ENCODE assay signal across 1 cellular context in the genomic region with DNA sequence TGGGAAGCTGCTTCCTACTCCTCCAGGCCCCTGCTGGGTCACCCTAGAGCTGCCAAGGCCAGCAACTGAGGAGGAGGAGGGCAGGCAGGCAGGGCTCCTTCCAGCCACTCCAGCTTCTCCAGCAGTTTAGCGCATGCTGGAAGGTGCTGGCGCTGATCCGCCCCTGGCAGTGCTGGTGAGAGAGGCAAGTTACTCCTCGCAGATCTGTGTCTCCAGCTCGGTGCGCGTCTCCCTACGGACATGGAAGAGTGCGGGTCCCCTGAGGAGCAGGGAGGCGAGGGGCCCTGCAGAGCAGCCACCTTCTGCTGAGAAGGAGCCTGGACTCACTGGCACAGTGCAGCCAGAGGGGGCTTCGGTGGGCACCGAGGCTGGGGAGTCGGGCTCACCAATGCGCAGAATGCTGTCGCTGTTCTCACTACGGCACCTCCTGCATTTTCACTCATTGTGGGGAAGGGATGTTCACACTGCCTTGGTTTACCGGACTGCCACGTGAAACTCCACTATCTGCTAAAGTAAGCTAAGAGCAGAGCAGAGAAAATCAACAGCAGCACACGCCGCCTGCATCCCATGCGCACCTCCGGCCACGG.
TF ChIP-seq lines count a peak whose summit lies in the region.

No MANE protein-coding gene starts in this region.

TF ChIP-seq in GM23338, 12 proteins besides CTCF, POLR2A, EP300 and RAD21 (continued from another document):
- TF ChIP-seq ZNF114 (CRISPR knock-in tag; IDR thresholded peaks at IDR 0.05) (no peak), ZNF331 (CRISPR knock-in tag; IDR thresholded peaks at IDR 0.05; ENCODE audit: low read depth) (no peak), JUNB (IDR thresholded peaks at IDR 0.05; ENCODE audit: unreplicated experiment) (no peak)
- TF ChIP-seq, protein P1, sequence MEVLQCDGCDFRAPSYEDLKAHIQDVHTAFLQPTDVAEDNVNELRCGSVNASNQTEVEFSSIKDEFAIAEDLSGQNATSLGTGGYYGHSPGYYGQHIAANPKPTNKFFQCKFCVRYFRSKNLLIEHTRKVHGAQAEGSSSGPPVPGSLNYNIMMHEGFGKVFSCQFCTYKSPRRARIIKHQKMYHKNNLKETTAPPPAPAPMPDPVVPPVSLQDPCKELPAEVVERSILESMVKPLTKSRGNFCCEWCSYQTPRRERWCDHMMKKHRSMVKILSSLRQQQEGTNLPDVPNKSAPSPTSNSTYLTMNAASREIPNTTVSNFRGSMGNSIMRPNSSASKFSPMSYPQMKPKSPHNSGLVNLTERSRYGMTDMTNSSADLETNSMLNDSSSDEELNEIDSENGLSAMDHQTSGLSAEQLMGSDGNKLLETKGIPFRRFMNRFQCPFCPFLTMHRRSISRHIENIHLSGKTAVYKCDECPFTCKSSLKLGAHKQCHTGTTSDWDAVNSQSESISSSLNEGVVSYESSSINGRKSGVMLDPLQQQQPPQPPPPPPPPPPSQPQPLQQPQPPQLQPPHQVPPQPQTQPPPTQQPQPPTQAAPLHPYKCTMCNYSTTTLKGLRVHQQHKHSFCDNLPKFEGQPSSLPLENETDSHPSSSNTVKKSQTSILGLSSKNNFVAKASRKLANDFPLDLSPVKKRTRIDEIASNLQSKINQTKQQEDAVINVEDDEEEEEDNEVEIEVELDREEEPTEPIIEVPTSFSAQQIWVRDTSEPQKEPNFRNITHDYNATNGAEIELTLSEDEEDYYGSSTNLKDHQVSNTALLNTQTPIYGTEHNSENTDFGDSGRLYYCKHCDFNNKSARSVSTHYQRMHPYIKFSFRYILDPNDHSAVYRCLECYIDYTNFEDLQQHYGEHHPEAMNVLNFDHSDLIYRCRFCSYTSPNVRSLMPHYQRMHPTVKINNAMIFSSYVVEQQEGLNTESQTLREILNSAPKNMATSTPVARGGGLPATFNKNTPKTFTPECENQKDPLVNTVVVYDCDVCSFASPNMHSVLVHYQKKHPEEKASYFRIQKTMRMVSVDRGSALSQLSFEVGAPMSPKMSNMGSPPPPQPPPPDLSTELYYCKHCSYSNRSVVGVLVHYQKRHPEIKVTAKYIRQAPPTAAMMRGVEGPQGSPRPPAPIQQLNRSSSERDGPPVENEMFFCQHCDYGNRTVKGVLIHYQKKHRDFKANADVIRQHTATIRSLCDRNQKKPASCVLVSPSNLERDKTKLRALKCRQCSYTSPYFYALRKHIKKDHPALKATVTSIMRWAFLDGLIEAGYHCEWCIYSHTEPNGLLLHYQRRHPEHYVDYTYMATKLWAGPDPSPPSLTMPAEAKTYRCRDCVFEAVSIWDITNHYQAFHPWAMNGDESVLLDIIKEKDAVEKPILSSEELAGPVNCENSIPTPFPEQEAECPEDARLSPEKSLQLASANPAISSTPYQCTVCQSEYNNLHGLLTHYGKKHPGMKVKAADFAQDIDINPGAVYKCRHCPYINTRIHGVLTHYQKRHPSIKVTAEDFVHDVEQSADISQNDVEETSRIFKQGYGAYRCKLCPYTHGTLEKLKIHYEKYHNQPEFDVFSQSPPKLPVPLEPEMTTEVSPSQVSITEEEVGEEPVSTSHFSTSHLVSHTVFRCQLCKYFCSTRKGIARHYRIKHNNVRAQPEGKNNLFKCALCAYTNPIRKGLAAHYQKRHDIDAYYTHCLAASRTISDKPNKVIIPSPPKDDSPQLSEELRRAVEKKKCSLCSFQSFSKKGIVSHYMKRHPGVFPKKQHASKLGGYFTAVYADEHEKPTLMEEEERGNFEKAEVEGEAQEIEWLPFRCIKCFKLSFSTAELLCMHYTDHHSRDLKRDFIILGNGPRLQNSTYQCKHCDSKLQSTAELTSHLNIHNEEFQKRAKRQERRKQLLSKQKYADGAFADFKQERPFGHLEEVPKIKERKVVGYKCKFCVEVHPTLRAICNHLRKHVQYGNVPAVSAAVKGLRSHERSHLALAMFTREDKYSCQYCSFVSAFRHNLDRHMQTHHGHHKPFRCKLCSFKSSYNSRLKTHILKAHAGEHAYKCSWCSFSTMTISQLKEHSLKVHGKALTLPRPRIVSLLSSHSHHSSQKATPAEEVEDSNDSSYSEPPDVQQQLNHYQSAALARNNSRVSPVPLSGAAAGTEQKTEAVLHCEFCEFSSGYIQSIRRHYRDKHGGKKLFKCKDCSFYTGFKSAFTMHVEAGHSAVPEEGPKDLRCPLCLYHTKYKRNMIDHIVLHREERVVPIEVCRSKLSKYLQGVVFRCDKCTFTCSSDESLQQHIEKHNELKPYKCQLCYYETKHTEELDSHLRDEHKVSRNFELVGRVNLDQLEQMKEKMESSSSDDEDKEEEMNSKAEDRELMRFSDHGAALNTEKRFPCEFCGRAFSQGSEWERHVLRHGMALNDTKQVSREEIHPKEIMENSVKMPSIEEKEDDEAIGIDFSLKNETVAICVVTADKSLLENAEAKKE (CRISPR knock-in tag; IDR thresholded peaks at IDR 0.05) = no peak
- TF ChIP-seq, protein P2, sequence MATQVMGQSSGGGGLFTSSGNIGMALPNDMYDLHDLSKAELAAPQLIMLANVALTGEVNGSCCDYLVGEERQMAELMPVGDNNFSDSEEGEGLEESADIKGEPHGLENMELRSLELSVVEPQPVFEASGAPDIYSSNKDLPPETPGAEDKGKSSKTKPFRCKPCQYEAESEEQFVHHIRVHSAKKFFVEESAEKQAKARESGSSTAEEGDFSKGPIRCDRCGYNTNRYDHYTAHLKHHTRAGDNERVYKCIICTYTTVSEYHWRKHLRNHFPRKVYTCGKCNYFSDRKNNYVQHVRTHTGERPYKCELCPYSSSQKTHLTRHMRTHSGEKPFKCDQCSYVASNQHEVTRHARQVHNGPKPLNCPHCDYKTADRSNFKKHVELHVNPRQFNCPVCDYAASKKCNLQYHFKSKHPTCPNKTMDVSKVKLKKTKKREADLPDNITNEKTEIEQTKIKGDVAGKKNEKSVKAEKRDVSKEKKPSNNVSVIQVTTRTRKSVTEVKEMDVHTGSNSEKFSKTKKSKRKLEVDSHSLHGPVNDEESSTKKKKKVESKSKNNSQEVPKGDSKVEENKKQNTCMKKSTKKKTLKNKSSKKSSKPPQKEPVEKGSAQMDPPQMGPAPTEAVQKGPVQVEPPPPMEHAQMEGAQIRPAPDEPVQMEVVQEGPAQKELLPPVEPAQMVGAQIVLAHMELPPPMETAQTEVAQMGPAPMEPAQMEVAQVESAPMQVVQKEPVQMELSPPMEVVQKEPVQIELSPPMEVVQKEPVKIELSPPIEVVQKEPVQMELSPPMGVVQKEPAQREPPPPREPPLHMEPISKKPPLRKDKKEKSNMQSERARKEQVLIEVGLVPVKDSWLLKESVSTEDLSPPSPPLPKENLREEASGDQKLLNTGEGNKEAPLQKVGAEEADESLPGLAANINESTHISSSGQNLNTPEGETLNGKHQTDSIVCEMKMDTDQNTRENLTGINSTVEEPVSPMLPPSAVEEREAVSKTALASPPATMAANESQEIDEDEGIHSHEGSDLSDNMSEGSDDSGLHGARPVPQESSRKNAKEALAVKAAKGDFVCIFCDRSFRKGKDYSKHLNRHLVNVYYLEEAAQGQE (IDR thresholded peaks at IDR 0.05; ENCODE audit: unreplicated experiment) = no peak
